In genomic region chr1:46721806-46722205, GRCh38 we compare ENCODE assay signal across 41 cellular contexts. TPM values are rescaled to one million over a fixed set of nuclear protein-coding genes. Genes with fewer than 3 reads are reported as not detected.
"Had no signal": no experiment of that assay in that cellular context is flagged by ENCODE, and none has a peak within 500 bp of the region (broad histone marks: within the 10 kb centered on the region; RNA-seq: fewer than 3 reads in every experiment).

No MANE protein-coding gene starts in this region.

- DNase-seq: activated CD4-positive, alpha-beta memory T cell treated with anti-CD3 and anti-CD28 coated beads, Interleukin-2, amount 10 ng/mL, durations not matched to agents 7 days and 5 days; activated CD4-positive, alpha-beta T cell treated with anti-CD3 and anti-CD28 coated beads for 1 hour; activated CD4-positive, alpha-beta T cell treated with anti-CD3 and anti-CD28 coated beads for 48 hours; activated CD4-positive, CD25-positive, alpha-beta regulatory T cell; activated CD8-positive, alpha-beta memory T cell treated with anti-CD3 and anti-CD28 coated beads for 24 hours; activated CD8-positive, alpha-beta memory T cell treated with anti-CD3 and anti-CD28 coated beads, Interleukin-2, amount 10 ng/mL, durations not matched to agents 7 days and 5 days; activated CD8-positive, alpha-beta memory T cell treated with anti-CD3 and anti-CD28 coated beads, Interleukin-2, amount 50 U/mL, for 48 hours; activated gamma-delta T cell; activated naive CD4-positive, alpha-beta T cell treated with Interleukin-2 at 50 U/mL for 16 hours; activated naive CD8-positive, alpha-beta T cell treated with anti-CD3 and anti-CD28 coated beads, Interleukin-2, amount 10 ng/mL, durations not matched to agents 7 days and 5 days; activated T-cell treated with anti-CD3 and anti-CD28 coated beads, Interleukin-2, amount 50 U/mL, for 72 hours; amygdala; Karpas-422; NCI-H1048; NCI-H1105 treated with DMSO at 0.1 percent for 48 hours; NCI-H1436; NCI-H1694; NCI-H1930; NCI-H2081 treated with DMSO at 0.1 percent for 48 hours; NCI-H226; NCI-H446 treated with DMSO at 0.1 percent for 48 hours; NCI-H524 treated with DMSO at 0.1 percent for 48 hours; NCI-H748 treated with DMSO at 0.1 percent for 48 hours; NK-92 treated with Interleukin-12 subunit alpha and Interleukin-12 subunit beta, amount 100 ng/mL, for 24 hours; PC-9; SIG-M5; SW 1271; T-helper 1 cell; T-helper 2 cell; T-helper 9 cell; WERI-Rb-1 had no signal

- H3K4me3 Mint-ChIP-seq: activated CD4-positive, alpha-beta memory T cell treated with anti-CD3 and anti-CD28 coated beads, Interleukin-2, amount 10 ng/mL, durations not matched to agents 7 days and 5 days; activated CD8-positive, alpha-beta memory T cell treated with anti-CD3 and anti-CD28 coated beads, Interleukin-2, amount 10 ng/mL, durations not matched to agents 7 days and 5 days; activated naive CD4-positive, alpha-beta T cell treated with anti-CD3 and anti-CD28 coated beads, Interleukin-2, amount 50 U/mL, for 24 hours; activated naive CD8-positive, alpha-beta T cell treated with anti-CD3 and anti-CD28 coated beads, Interleukin-2, amount 10 ng/mL, durations not matched to agents 7 days and 5 days; activated T-cell treated with anti-CD3 and anti-CD28 coated beads, Interleukin-2, amount 50 U/mL, for 72 hours; central memory CD8-positive, alpha-beta T cell had no signal

- H3K27ac Mint-ChIP-seq: activated CD4-positive, alpha-beta memory T cell treated with anti-CD3 and anti-CD28 coated beads, Interleukin-2, amount 10 ng/mL, durations not matched to agents 7 days and 5 days; activated CD8-positive, alpha-beta memory T cell treated with anti-CD3 and anti-CD28 coated beads, Interleukin-2, amount 10 ng/mL, durations not matched to agents 7 days and 5 days; activated naive CD4-positive, alpha-beta T cell treated with anti-CD3 and anti-CD28 coated beads, Interleukin-2, amount 50 U/mL, for 24 hours; activated naive CD8-positive, alpha-beta T cell treated with anti-CD3 and anti-CD28 coated beads, Interleukin-2, amount 10 ng/mL, durations not matched to agents 7 days and 5 days; activated T-cell treated with anti-CD3 and anti-CD28 coated beads, Interleukin-2, amount 50 U/mL, for 72 hours; activated T-helper 2 cell treated with anti-CD3 and anti-CD28 coated beads, Interferon-gamma antibody, Interleukin-2, Interleukin-4, amounts not matched to agents 10 μg/mL and 5 μg/mL and 100 μg/mL, durations not matched to agents 14 hours and 24 hours and 36 hours had no signal

- H3K27me3 ChIP-seq: ascending aorta, cardiac muscle cell had no signal

- H3K4me2 ChIP-seq: PC-9 had no signal

- H3K27ac ChIP-seq: ascending aorta, cardiac muscle cell, PC-9, RWPE1, WERI-Rb-1 had no signal

- H3K9me3 ChIP-seq: ascending aorta had no signal

- H2AFZ ChIP-seq: PC-9 had no signal

- ATAC-seq: activated CD8-positive, alpha-beta memory T cell treated with anti-CD3 and anti-CD28 coated beads, Interleukin-2, amount 10 ng/mL, durations not matched to agents 7 days and 5 days; activated T-cell treated with anti-CD3 and anti-CD28 coated beads, Interleukin-2, amount 50 U/mL, for 72 hours; Right ventricle myocardium inferior had no signal

- H3K9me3 Mint-ChIP-seq: activated CD4-positive, alpha-beta memory T cell treated with anti-CD3 and anti-CD28 coated beads, Interleukin-2, amount 10 ng/mL, durations not matched to agents 7 days and 5 days; activated naive CD4-positive, alpha-beta T cell treated with anti-CD3 and anti-CD28 coated beads, Interleukin-2, amount 50 U/mL, for 24 hours; activated naive CD8-positive, alpha-beta T cell treated with anti-CD3 and anti-CD28 coated beads, Interleukin-2, amount 10 ng/mL, durations not matched to agents 7 days and 5 days; activated T-helper 2 cell treated with anti-CD3 and anti-CD28 coated beads, Interferon-gamma antibody, Interleukin-2, Interleukin-4, amounts not matched to agents 10 μg/mL and 5 μg/mL and 100 μg/mL, durations not matched to agents 14 hours and 24 hours and 36 hours; central memory CD8-positive, alpha-beta T cell had no signal

- H3K4me3 ChIP-seq: ascending aorta, cardiac muscle cell, PC-9 had no signal

- H3K36me3 ChIP-seq: ascending aorta, cardiac muscle cell had no signal

RNA-seq across cellular contexts. Expression of gene TEX38, which starts 50.2 kb away (rescaled TPM):
- total RNA-seq: activated CD4-positive, alpha-beta memory T cell treated with anti-CD3 and anti-CD28 coated beads, Interleukin-2, amount 10 ng/mL, durations not matched to agents 7 days and 5 days; activated CD8-positive, alpha-beta memory T cell treated with anti-CD3 and anti-CD28 coated beads, Interleukin-2, amount 10 ng/mL, durations not matched to agents 7 days and 5 days; activated naive CD8-positive, alpha-beta T cell treated with anti-CD3 and anti-CD28 coated beads, Interleukin-2, amount 10 ng/mL, durations not matched to agents 7 days and 5 days; activated T-helper 2 cell treated with anti-CD3 and anti-CD28 coated beads, Interferon-gamma antibody, Interleukin-2, Interleukin-4, amounts not matched to agents 10 μg/mL and 5 μg/mL and 100 μg/mL, durations not matched to agents 14 hours and 24 hours and 36 hours; ascending aorta; MCF 10A; PC-9; Right ventricle myocardium inferior; SK-MEL-5 had no signal
- polyA plus RNA-seq: adipose tissue had no signal
